ENCODE assay signal across 1 cellular context in genomic region chr4:170853422-170854021, GRCh38.
TF ChIP-seq lines count a peak whose summit lies in the region.

No MANE protein-coding gene starts in this region.

TF ChIP-seq in GM23338, 12 proteins besides CTCF, POLR2A, EP300 and RAD21 (continued from another document):
- TF ChIP-seq REST (IDR thresholded peaks at IDR 0.05; ENCODE audit: unreplicated experiment) (no peak), EZH2 (IDR thresholded peaks at IDR 0.05; ENCODE audit: low read depth, unreplicated experiment) (no peak), EZH2phosphoT487 (IDR thresholded peaks at IDR 0.05; ENCODE audit: unreplicated experiment) (no peak), POLR2AphosphoS5 (IDR thresholded peaks at IDR 0.05; ENCODE audit: low read depth) (no peak), STAT1 (IDR thresholded peaks at IDR 0.05; ENCODE audit: unreplicated experiment) (no peak)
- TF ChIP-seq, protein P1, sequence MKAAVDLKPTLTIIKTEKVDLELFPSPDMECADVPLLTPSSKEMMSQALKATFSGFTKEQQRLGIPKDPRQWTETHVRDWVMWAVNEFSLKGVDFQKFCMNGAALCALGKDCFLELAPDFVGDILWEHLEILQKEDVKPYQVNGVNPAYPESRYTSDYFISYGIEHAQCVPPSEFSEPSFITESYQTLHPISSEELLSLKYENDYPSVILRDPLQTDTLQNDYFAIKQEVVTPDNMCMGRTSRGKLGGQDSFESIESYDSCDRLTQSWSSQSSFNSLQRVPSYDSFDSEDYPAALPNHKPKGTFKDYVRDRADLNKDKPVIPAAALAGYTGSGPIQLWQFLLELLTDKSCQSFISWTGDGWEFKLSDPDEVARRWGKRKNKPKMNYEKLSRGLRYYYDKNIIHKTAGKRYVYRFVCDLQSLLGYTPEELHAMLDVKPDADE (IDR thresholded peaks at IDR 0.05): no peak
